In the genomic region with DNA sequence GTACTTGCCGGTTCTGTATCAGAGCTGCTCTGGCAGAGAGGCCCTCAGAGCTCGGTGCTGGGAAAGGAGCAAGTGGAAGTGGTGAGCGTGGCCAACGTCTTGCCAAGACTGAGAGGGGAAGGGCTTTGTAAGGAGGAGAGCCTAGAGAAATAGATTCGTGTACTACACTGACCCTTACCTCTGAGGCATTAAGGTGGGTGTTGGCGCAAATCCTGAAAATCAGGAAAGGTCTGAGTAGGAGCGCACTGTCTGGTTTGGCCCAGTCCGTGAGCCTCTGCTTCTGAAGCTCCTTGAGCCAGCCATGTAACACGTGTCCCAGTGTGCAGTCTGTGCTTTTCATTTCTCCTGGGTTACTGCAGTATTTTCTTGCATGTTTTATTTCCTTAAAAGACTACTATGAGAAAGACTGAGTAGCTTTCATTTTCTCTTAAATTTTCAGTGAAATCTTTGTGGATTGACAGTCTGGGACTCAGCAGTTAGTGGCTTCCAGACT, we compare ENCODE assay signal across 2 cellular contexts.
TF ChIP-seq lines count a peak whose summit lies in the region.

No MANE protein-coding gene starts in this region.

TF ChIP-seq in SK-N-SH, 30 proteins besides CTCF, POLR2A, EP300 and RAD21:
- TF ChIP-seq NRF1 (IDR thresholded peaks at IDR 0.05; ENCODE audit: low read depth, low read length) (no peak), RCOR1 (IDR thresholded peaks at IDR 0.05; ENCODE audit: low read length) (no peak), MEF2A (IDR thresholded peaks at IDR 0.05; ENCODE audit: borderline replicate concordance, low read depth) (no peak), CHD2 (IDR thresholded peaks at IDR 0.05; ENCODE audit: low read length, partially characterized antibody) (no peak), POLR2AphosphoS5 (IDR thresholded peaks at IDR 0.05; ENCODE audit: low read depth, low read length) (no peak), YY1 (IDR thresholded peaks at IDR 0.05; ENCODE audit: low read depth) (no peak)
- TF ChIP-seq, protein P1, sequence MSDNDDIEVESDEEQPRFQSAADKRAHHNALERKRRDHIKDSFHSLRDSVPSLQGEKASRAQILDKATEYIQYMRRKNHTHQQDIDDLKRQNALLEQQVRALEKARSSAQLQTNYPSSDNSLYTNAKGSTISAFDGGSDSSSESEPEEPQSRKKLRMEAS (IDR thresholded peaks at IDR 0.05; ENCODE audit: low read depth) = no peak
- TF ChIP-seq, protein P2, sequence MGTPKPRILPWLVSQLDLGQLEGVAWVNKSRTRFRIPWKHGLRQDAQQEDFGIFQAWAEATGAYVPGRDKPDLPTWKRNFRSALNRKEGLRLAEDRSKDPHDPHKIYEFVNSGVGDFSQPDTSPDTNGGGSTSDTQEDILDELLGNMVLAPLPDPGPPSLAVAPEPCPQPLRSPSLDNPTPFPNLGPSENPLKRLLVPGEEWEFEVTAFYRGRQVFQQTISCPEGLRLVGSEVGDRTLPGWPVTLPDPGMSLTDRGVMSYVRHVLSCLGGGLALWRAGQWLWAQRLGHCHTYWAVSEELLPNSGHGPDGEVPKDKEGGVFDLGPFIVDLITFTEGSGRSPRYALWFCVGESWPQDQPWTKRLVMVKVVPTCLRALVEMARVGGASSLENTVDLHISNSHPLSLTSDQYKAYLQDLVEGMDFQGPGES (IDR thresholded peaks at IDR 0.05; ENCODE audit: low read depth, low read length) = no peak

TF ChIP-seq in SK-N-SH treated with all-trans-retinoic acid at 6 μM for 48 hours, 23 proteins besides CTCF, POLR2A, EP300 and RAD21:
- TF ChIP-seq, protein P3, sequence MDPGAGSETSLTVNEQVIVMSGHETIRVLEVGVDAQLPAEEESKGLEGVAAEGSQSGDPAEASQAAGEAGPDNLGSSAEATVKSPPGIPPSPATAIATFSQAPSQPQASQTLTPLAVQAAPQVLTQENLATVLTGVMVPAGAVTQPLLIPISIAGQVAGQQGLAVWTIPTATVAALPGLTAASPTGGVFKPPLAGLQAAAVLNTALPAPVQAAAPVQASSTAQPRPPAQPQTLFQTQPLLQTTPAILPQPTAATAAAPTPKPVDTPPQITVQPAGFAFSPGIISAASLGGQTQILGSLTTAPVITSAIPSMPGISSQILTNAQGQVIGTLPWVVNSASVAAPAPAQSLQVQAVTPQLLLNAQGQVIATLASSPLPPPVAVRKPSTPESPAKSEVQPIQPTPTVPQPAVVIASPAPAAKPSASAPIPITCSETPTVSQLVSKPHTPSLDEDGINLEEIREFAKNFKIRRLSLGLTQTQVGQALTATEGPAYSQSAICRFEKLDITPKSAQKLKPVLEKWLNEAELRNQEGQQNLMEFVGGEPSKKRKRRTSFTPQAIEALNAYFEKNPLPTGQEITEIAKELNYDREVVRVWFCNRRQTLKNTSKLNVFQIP (CRISPR knock-in tag; IDR thresholded peaks at IDR 0.05; ENCODE audit: borderline replicate concordance, low read depth) = no peak
- no peak for TF ChIP-seq TCF4 (CRISPR knock-in tag; IDR thresholded peaks at IDR 0.05; ENCODE audit: borderline replicate concordance)
- TF ChIP-seq ARNTL (CRISPR knock-in tag; IDR thresholded peaks at IDR 0.05; ENCODE audit: borderline replicate concordance, low read depth) = no peak
- TF ChIP-seq ESRRG (CRISPR knock-in tag; IDR thresholded peaks at IDR 0.05) = no peak
- no peak for TF ChIP-seq TOX (CRISPR knock-in tag; IDR thresholded peaks at IDR 0.05; ENCODE audit: borderline replicate concordance)
- TF ChIP-seq, protein P4, sequence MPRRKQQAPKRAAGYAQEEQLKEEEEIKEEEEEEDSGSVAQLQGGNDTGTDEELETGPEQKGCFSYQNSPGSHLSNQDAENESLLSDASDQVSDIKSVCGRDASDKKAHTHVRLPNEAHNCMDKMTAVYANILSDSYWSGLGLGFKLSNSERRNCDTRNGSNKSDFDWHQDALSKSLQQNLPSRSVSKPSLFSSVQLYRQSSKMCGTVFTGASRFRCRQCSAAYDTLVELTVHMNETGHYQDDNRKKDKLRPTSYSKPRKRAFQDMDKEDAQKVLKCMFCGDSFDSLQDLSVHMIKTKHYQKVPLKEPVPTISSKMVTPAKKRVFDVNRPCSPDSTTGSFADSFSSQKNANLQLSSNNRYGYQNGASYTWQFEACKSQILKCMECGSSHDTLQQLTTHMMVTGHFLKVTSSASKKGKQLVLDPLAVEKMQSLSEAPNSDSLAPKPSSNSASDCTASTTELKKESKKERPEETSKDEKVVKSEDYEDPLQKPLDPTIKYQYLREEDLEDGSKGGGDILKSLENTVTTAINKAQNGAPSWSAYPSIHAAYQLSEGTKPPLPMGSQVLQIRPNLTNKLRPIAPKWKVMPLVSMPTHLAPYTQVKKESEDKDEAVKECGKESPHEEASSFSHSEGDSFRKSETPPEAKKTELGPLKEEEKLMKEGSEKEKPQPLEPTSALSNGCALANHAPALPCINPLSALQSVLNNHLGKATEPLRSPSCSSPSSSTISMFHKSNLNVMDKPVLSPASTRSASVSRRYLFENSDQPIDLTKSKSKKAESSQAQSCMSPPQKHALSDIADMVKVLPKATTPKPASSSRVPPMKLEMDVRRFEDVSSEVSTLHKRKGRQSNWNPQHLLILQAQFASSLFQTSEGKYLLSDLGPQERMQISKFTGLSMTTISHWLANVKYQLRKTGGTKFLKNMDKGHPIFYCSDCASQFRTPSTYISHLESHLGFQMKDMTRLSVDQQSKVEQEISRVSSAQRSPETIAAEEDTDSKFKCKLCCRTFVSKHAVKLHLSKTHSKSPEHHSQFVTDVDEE (CRISPR knock-in tag; IDR thresholded peaks at IDR 0.05) = no peak
- no peak for TF ChIP-seq ZFP30 (CRISPR knock-in tag; IDR thresholded peaks at IDR 0.05)
- TF ChIP-seq CSDC2 (CRISPR knock-in tag; IDR thresholded peaks at IDR 0.05) = no peak
- no peak for TF ChIP-seq GLIS3 (CRISPR knock-in tag; IDR thresholded peaks at IDR 0.05)
- TF ChIP-seq, protein P5, sequence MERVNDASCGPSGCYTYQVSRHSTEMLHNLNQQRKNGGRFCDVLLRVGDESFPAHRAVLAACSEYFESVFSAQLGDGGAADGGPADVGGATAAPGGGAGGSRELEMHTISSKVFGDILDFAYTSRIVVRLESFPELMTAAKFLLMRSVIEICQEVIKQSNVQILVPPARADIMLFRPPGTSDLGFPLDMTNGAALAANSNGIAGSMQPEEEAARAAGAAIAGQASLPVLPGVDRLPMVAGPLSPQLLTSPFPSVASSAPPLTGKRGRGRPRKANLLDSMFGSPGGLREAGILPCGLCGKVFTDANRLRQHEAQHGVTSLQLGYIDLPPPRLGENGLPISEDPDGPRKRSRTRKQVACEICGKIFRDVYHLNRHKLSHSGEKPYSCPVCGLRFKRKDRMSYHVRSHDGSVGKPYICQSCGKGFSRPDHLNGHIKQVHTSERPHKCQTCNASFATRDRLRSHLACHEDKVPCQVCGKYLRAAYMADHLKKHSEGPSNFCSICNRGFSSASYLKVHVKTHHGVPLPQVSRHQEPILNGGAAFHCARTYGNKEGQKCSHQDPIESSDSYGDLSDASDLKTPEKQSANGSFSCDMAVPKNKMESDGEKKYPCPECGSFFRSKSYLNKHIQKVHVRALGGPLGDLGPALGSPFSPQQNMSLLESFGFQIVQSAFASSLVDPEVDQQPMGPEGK (CRISPR knock-in tag; IDR thresholded peaks at IDR 0.05; ENCODE audit: borderline replicate concordance) = no peak
- TF ChIP-seq RARB (CRISPR knock-in tag; IDR thresholded peaks at IDR 0.05) = no peak
- TF ChIP-seq ISL1 (CRISPR knock-in tag; IDR thresholded peaks at IDR 0.05) = no peak
- TF ChIP-seq ZNF8 (CRISPR knock-in tag; IDR thresholded peaks at IDR 0.05) = no peak
- no peak for TF ChIP-seq PPARA (CRISPR knock-in tag; IDR thresholded peaks at IDR 0.05; ENCODE audit: borderline replicate concordance)
- TF ChIP-seq, protein P6, sequence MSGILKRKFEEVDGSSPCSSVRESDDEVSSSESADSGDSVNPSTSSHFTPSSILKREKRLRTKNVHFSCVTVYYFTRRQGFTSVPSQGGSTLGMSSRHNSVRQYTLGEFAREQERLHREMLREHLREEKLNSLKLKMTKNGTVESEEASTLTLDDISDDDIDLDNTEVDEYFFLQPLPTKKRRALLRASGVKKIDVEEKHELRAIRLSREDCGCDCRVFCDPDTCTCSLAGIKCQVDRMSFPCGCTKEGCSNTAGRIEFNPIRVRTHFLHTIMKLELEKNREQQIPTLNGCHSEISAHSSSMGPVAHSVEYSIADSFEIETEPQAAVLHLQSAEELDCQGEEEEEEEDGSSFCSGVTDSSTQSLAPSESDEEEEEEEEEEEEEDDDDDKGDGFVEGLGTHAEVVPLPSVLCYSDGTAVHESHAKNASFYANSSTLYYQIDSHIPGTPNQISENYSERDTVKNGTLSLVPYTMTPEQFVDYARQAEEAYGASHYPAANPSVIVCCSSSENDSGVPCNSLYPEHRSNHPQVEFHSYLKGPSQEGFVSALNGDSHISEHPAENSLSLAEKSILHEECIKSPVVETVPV (CRISPR knock-in tag; IDR thresholded peaks at IDR 0.05) = no peak
